In genomic region chr5:147857302-147858129, GRCh38 we compare ENCODE assay signal across 8 cellular contexts. TPM values are rescaled to one million over a fixed set of nuclear protein-coding genes. Genes with fewer than 3 reads are reported as not detected.
DNase-seq lines count a peak whose midpoint lies in the region; ATAC-seq, FAIRE-seq and TF ChIP-seq lines count a peak whose summit lies in the region.

No MANE protein-coding gene starts in this region.

- H3K4me2 ChIP-seq in keratinocyte (ENCODE audit: control insufficient read depth, extremely low read depth, insufficient read depth, low read depth, low read length): no peak overlapping the region

- peak; percentile 76 for FAIRE-seq in keratinocyte (lab: Jason Lieb, UNC)

- dilution Hi-C loops in keratinocyte (cut with MboI; ENCODE audit: extremely low pct_ligation_motif_present, low sequenced_read_pairs): no loop called here

- ATAC-seq in GM19467 (IDR thresholded peaks at IDR 0.05; ENCODE audit: unreplicated experiment) (peak; percentile 80), HG03571 (IDR thresholded peaks at IDR 0.05; ENCODE audit: unreplicated experiment) (peak; percentile 64)

- no peaks in the 10 kb centered on the region for H3K9me3 ChIP-seq in keratinocyte (ENCODE audit: control insufficient read depth, low read depth, low read length)

- H3K27me3 ChIP-seq in keratinocyte (ENCODE audit: control insufficient read depth, extremely low read depth, insufficient read depth, low read length): no peaks in the 10 kb centered on the region

- no peaks in the 10 kb centered on the region for H3K4me1 ChIP-seq in keratinocyte (ENCODE audit: control insufficient read depth, extremely low read depth, insufficient read depth, low read length)

- H4K20me1 ChIP-seq in keratinocyte (ENCODE audit: control insufficient read depth, extremely low read depth, insufficient read depth, low read length): no peaks in the 10 kb centered on the region

- peak; percentile 71 to 76 (median 71) for TF ChIP-seq CTCF in keratinocyte (optimal IDR thresholded peaks at IDR 0.05 in 1 of 3, IDR thresholded peaks at IDR 0.05 in 1 of 3, conservative IDR thresholded peaks at IDR 0.05 in 1 of 3; ENCODE audit: extremely low read depth in 1 of 3, insufficient read depth in 2 of 3, low read length in 3 of 3)

- no peak overlapping the region for H3K4me3 ChIP-seq in keratinocyte (ENCODE audit: control insufficient read depth in 2 of 3, extremely low read depth in 1 of 3, insufficient read depth in 2 of 3, low read depth in 1 of 3, low read length in 3 of 3)

- no peaks in the 10 kb centered on the region for H3K79me2 ChIP-seq in keratinocyte (ENCODE audit: control insufficient read depth, insufficient read depth, low read length)

- no peak overlapping the region for H2AFZ ChIP-seq in keratinocyte (ENCODE audit: control insufficient read depth, low read length)

- H3K36me3 ChIP-seq in keratinocyte (ENCODE audit: control insufficient read depth in 2 of 2, extremely low read depth in 1 of 2, insufficient read depth in 2 of 2, low read length in 2 of 2): no peaks in the 10 kb centered on the region

- no peak overlapping the region for H3K9ac ChIP-seq in keratinocyte (ENCODE audit: control insufficient read depth, extremely low read depth, insufficient read depth, low read length)

- DNase-seq in DMS153 treated with DMSO at 0.1 percent for 48 hours (lab: John Stamatoyannopoulos, UW; ENCODE audit: unreplicated experiment) (peak; percentile 1), DMS153 (lab: John Stamatoyannopoulos, UW) (no peak), SK-N-DZ (ENCODE audit: low spot score) (peak; percentile 46), brain pericyte (ENCODE audit: low read depth, low spot score) (peak; percentile 7), keratinocyte (ENCODE audit: low read depth, low spot score) (peak; percentile 36)
- peak; percentile 39 to 49 for DNase-seq in stimulated activated CD4-positive, alpha-beta T cell treated with anti-CD3 and anti-CD28 coated beads, Interleukin-2, amount 100 ng/mL, for 48 hours

- no peak overlapping the region for H3K27ac ChIP-seq in keratinocyte (ENCODE audit: control insufficient read depth, insufficient read depth, low read length)

- H3K9me1 ChIP-seq in keratinocyte (ENCODE audit: control insufficient read depth, extremely low read depth, insufficient read depth, low read length): no peaks in the 10 kb centered on the region

RNA-seq across cellular contexts. Expression of gene SCGB3A2, which starts 21.0 kb away (rescaled TPM):
- not detected in 2 replicates for polyA plus RNA-seq in SK-N-DZ (2014; cell fraction: cytosol; rRNA removed)
- polyA plus RNA-seq in SK-N-DZ (2014; cell fraction: nucleus; rRNA removed): not detected in 2 replicates
- polyA plus RNA-seq in keratinocyte: not detected in 3 replicates
- not detected for polyA plus RNA-seq in keratinocyte (2011; ENCODE audit: low read depth)
- not detected in 2 replicates for polyA plus RNA-seq in keratinocyte (2011; cell fraction: cytosol; rRNA removed)
- not detected in 2 replicates for polyA plus RNA-seq in keratinocyte (2011; cell fraction: nucleus; rRNA removed)
- not detected in 2 replicates for polyA plus RNA-seq in keratinocyte (2012; ENCODE audit: low replicate concordance)
- polyA minus RNA-seq in keratinocyte: not detected in 3 replicates
- not detected for polyA minus RNA-seq in keratinocyte (2011; cell fraction: cytosol; rRNA and poly(A)+ RNA removed)
- polyA minus RNA-seq in keratinocyte (2011; cell fraction: nucleus; rRNA and poly(A)+ RNA removed): not detected in 2 replicates

RNA-seq across cellular contexts. Expression of gene SPINK1, which starts 26.0 kb away (rescaled TPM):
- not detected in 2 replicates for polyA plus RNA-seq in SK-N-DZ (2014; cell fraction: cytosol; rRNA removed)
- polyA plus RNA-seq in SK-N-DZ (2014; cell fraction: nucleus; rRNA removed): not detected in 2 replicates
- polyA plus RNA-seq in keratinocyte: 0.13 to 0.17 TPM in 2 of 3 replicates, not detected in the other
- polyA plus RNA-seq in keratinocyte (2011; ENCODE audit: low read depth): 22.2 TPM
- 0.19 and 4.0 TPM in 2 replicates for polyA plus RNA-seq in keratinocyte (2011; cell fraction: cytosol; rRNA removed)
- 0.57 and 10.7 TPM in 2 replicates for polyA plus RNA-seq in keratinocyte (2011; cell fraction: nucleus; rRNA removed)
- polyA plus RNA-seq in keratinocyte (2012; ENCODE audit: low replicate concordance): 68.3 TPM in 1 of 2 replicates, not detected in the other
- polyA minus RNA-seq in keratinocyte: not detected in 3 replicates
- polyA minus RNA-seq in keratinocyte (2011; cell fraction: cytosol; rRNA and poly(A)+ RNA removed): not detected
- not detected in 2 replicates for polyA minus RNA-seq in keratinocyte (2011; cell fraction: nucleus; rRNA and poly(A)+ RNA removed)

RNA-seq across cellular contexts. Expression of gene C5orf46, which starts 48.8 kb away (rescaled TPM):
- not detected in 2 replicates for polyA plus RNA-seq in SK-N-DZ (2014; cell fraction: cytosol; rRNA removed)
- not detected in 2 replicates for polyA plus RNA-seq in SK-N-DZ (2014; cell fraction: nucleus; rRNA removed)
- 0.75 to 2.1 TPM (median 1.0 TPM) in 3 replicates for polyA plus RNA-seq in keratinocyte
- polyA plus RNA-seq in keratinocyte (2011; ENCODE audit: low read depth): 7.5 TPM
- 0.88 and 2.7 TPM in 2 replicates for polyA plus RNA-seq in keratinocyte (2011; cell fraction: cytosol; rRNA removed)
- polyA plus RNA-seq in keratinocyte (2011; cell fraction: nucleus; rRNA removed): 1.8 and 2.5 TPM in 2 replicates
- 1.9 and 23.7 TPM in 2 replicates for polyA plus RNA-seq in keratinocyte (2012; ENCODE audit: low replicate concordance)
- polyA minus RNA-seq in keratinocyte: 1.2 TPM in 1 of 3 replicates, not detected in the others
- polyA minus RNA-seq in keratinocyte (2011; cell fraction: cytosol; rRNA and poly(A)+ RNA removed): not detected
- not detected in 2 replicates for polyA minus RNA-seq in keratinocyte (2011; cell fraction: nucleus; rRNA and poly(A)+ RNA removed)
